ENCODE assay signal across 8 cellular contexts in genomic region chr2:161307676-161308075, GRCh38. TPM values are rescaled to one million over a fixed set of nuclear protein-coding genes. Genes with fewer than 3 reads are reported as not detected.
DNase-seq lines count a peak whose midpoint lies in the region; ATAC-seq and TF ChIP-seq lines count a peak whose summit lies in the region.

No MANE protein-coding gene starts in this region.

- H3K9ac ChIP-seq in iPS-20b (ENCODE audit: low read depth, low read length) = peak overlapping the region; percentile 93; the same call in 1 of the 2 replicates

- H3K27ac ChIP-seq in iPS-20b (ENCODE audit: low read length) = no peak overlapping the region
- H3K27ac ChIP-seq in suprapubic skin = peak overlapping the region; percentile 89

- H3K27ac Mint-ChIP-seq in activated T-helper 1 cell treated with anti-CD3 and anti-CD28 coated beads, Interleukin-12 subunit alpha, Interleukin-12 subunit beta, Interleukin-2, Interleukin-4 antibody, amounts not matched to agents 30 ng/mL and 10 ng/mL and 1 ng/mL, durations not matched to agents 14 hours and 24 hours and 36 hours = peak overlapping the region; percentile 94

- peaks cover 8% of the 10 kb centered on the region for H3K9me3 Mint-ChIP-seq in activated T-helper 1 cell treated with anti-CD3 and anti-CD28 coated beads, Interleukin-12 subunit alpha, Interleukin-12 subunit beta, Interleukin-2, Interleukin-4 antibody, amounts not matched to agents 30 ng/mL and 10 ng/mL and 1 ng/mL, durations not matched to agents 14 hours and 24 hours and 36 hours

- 35% methylated on average over 6 of the region's 6 CpGs for WGBS in suprapubic skin

- DNase-seq in SIG-M5 treated with dmso at 0.1 percent for 504 hours (lab: John Stamatoyannopoulos, UW; ENCODE audit: unreplicated experiment) (peak; percentile 13), SIG-M5 (lab: John Stamatoyannopoulos, UW) (no peak), suprapubic skin (ENCODE audit: low spot score in 2 of 2) (no peak)
- no peak for DNase-seq in activated T-helper 1 cell treated with anti-CD3 and anti-CD28 coated beads, Interleukin-12 subunit alpha, Interleukin-12 subunit beta, Interleukin-2, Interleukin-4 antibody, amounts not matched to agents 30 ng/mL and 10 ng/mL and 1 ng/mL, durations not matched to agents 14 hours and 24 hours and 36 hours (ENCODE audit: low spot score)
- DNase-seq in activated CD4-positive, alpha-beta T cell treated with anti-CD3 and anti-CD28 coated beads, Interleukin-2, amount 50 U/mL, for 48 hours = no peak

- H3K27me3 ChIP-seq in iPS-20b (ENCODE audit: insufficient read depth, low read length) (no peaks in the 10 kb centered on the region), suprapubic skin (no peaks in the 10 kb centered on the region)

- no peaks in the 10 kb centered on the region for H3K9me3 ChIP-seq in iPS-20b (ENCODE audit: insufficient read depth, low read depth, low read length)
- H3K9me3 ChIP-seq in suprapubic skin = no peaks in the 10 kb centered on the region

- peaks cover 2% of the 10 kb centered on the region for H3K36me3 ChIP-seq in iPS-20b (ENCODE audit: insufficient read depth, low read depth, low read length)
- no peaks in the 10 kb centered on the region for H3K36me3 ChIP-seq in suprapubic skin

- H3K36me3 Mint-ChIP-seq in activated T-helper 1 cell treated with anti-CD3 and anti-CD28 coated beads, Interleukin-12 subunit alpha, Interleukin-12 subunit beta, Interleukin-2, Interleukin-4 antibody, amounts not matched to agents 30 ng/mL and 10 ng/mL and 1 ng/mL, durations not matched to agents 14 hours and 24 hours and 36 hours (ENCODE audit: low read depth) = peaks cover 22% of the 10 kb centered on the region

- peak overlapping the region; percentile 91 for H3K4me3 ChIP-seq in iPS-20b (ENCODE audit: low read length)
- peak overlapping the region; percentile 78 for H3K4me3 ChIP-seq in suprapubic skin

- intact Hi-C loops in activated T-helper 1 cell treated with anti-CD3 and anti-CD28 coated beads, Interleukin-12 subunit alpha, Interleukin-12 subunit beta, Interleukin-2, Interleukin-4 antibody, amounts not matched to agents 30 ng/mL and 10 ng/mL and 1 ng/mL, durations not matched to agents 14 hours and 24 hours and 36 hours (cut with micrococcal nuclease) = loop anchor here (1.0 to 10.0 kb wide), 10 partner anchors 63 to 1595 kb away; partner anchors contain the start of genes IFIH1, MARCHF7, RBMS1 and TANK

- peak overlapping the region; percentile 91 for H3K4me3 Mint-ChIP-seq in activated T-helper 1 cell treated with anti-CD3 and anti-CD28 coated beads, Interleukin-12 subunit alpha, Interleukin-12 subunit beta, Interleukin-2, Interleukin-4 antibody, amounts not matched to agents 30 ng/mL and 10 ng/mL and 1 ng/mL, durations not matched to agents 14 hours and 24 hours and 36 hours

- H3K4me1 Mint-ChIP-seq in activated T-helper 1 cell treated with anti-CD3 and anti-CD28 coated beads, Interleukin-12 subunit alpha, Interleukin-12 subunit beta, Interleukin-2, Interleukin-4 antibody, amounts not matched to agents 30 ng/mL and 10 ng/mL and 1 ng/mL, durations not matched to agents 14 hours and 24 hours and 36 hours (ENCODE audit: low read depth) = peaks cover 29% of the 10 kb centered on the region

- no peak for TF ChIP-seq CTCF in suprapubic skin (IDR thresholded peaks at IDR 0.05)

- ATAC-seq in GM19455 (IDR thresholded peaks at IDR 0.05; ENCODE audit: unreplicated experiment) (no peak), GM21367 (IDR thresholded peaks at IDR 0.05; ENCODE audit: unreplicated experiment) (no peak)

- no peak for TF ChIP-seq EP300 in suprapubic skin (IDR thresholded peaks at IDR 0.05)

- H3K27me3 Mint-ChIP-seq in activated T-helper 1 cell treated with anti-CD3 and anti-CD28 coated beads, Interleukin-12 subunit alpha, Interleukin-12 subunit beta, Interleukin-2, Interleukin-4 antibody, amounts not matched to agents 30 ng/mL and 10 ng/mL and 1 ng/mL, durations not matched to agents 14 hours and 24 hours and 36 hours (ENCODE audit: insufficient read depth) = peaks cover 7% of the 10 kb centered on the region

- no peaks in the 10 kb centered on the region for H3K4me1 ChIP-seq in iPS-20b (ENCODE audit: insufficient read depth, low read length)
- H3K4me1 ChIP-seq in suprapubic skin = peaks cover 17% of the 10 kb centered on the region

- TF ChIP-seq POLR2A in suprapubic skin (IDR thresholded peaks at IDR 0.05) = no peak

RNA-seq across cellular contexts. Expression of gene PSMD14, which starts 0.5 kb away (rescaled TPM):
- total RNA-seq in activated T-helper 1 cell treated with anti-CD3 and anti-CD28 coated beads, Interleukin-12 subunit alpha, Interleukin-12 subunit beta, Interleukin-2, Interleukin-4 antibody, amounts not matched to agents 30 ng/mL and 10 ng/mL and 1 ng/mL, durations not matched to agents 14 hours and 24 hours and 36 hours = 103 and 113 TPM in 2 replicates
- total RNA-seq in suprapubic skin = 10 to 100 TPM; 21.1 to 51.0 (median 50.1) TPM
